Comparison of ENCODE assay signal across 15 cellular contexts in genomic region chr3:31748281-31749245, GRCh38.
"Had no signal": no experiment of that assay in that cellular context is flagged by ENCODE, and none has a peak within 500 bp of the region (broad histone marks: within the 10 kb centered on the region; RNA-seq: fewer than 3 reads in every experiment).

No MANE protein-coding gene starts in this region.

- H3K27me3 ChIP-seq: body of pancreas, colonic mucosa, esophagus muscularis mucosa, right lobe of liver had no signal

- H3K4me3 ChIP-seq: body of pancreas, colonic mucosa, esophagus muscularis mucosa, right lobe of liver had no signal

- ATAC-seq: activated T-cell treated with anti-CD3 and anti-CD28 coated beads, Interleukin-2, amount 50 U/mL, for 72 hours; body of pancreas; right lobe of liver had no signal

- H3K9me3 ChIP-seq: body of pancreas, colonic mucosa, esophagus muscularis mucosa, right lobe of liver had no signal

- H3K27ac Mint-ChIP-seq: activated CD4-positive, alpha-beta T cell treated with anti-CD3 and anti-CD28 coated beads, Interleukin-2, amount 10 ng/mL, durations not matched to agents 7 days and 5 days; activated naive CD8-positive, alpha-beta T cell; activated T-cell treated with anti-CD3 and anti-CD28 coated beads, Interleukin-2, amount 50 U/mL, for 72 hours; stimulated activated naive CD8-positive, alpha-beta T cell treated with anti-CD3 and anti-CD28 coated beads, Interleukin-15, Interleukin-2, amounts not matched to agents 100 ng/mL and 50 ng/mL, for 24 hours had no signal

- H3K4me3 Mint-ChIP-seq: activated CD4-positive, alpha-beta T cell treated with anti-CD3 and anti-CD28 coated beads, Interleukin-2, amount 10 ng/mL, durations not matched to agents 7 days and 5 days; activated naive CD8-positive, alpha-beta T cell; activated T-cell treated with anti-CD3 and anti-CD28 coated beads, Interleukin-2, amount 50 U/mL, for 72 hours; nephron; stimulated activated naive CD8-positive, alpha-beta T cell treated with anti-CD3 and anti-CD28 coated beads, Interleukin-15, Interleukin-2, amounts not matched to agents 100 ng/mL and 50 ng/mL, for 24 hours had no signal

- H3K9me3 Mint-ChIP-seq: activated T-cell treated with anti-CD3 and anti-CD28 coated beads, Interleukin-2, amount 50 U/mL, for 72 hours; nephron; stimulated activated naive CD8-positive, alpha-beta T cell treated with anti-CD3 and anti-CD28 coated beads, Interleukin-15, Interleukin-2, amounts not matched to agents 100 ng/mL and 50 ng/mL, for 24 hours had no signal

- H3K36me3 ChIP-seq: colonic mucosa, esophagus muscularis mucosa, right lobe of liver had no signal

- H3K27me3 Mint-ChIP-seq: activated CD4-positive, alpha-beta T cell treated with anti-CD3 and anti-CD28 coated beads, Interleukin-2, amount 10 ng/mL, durations not matched to agents 7 days and 5 days had no signal

- FAIRE-seq: urothelium cell line had no signal

- DNase-seq: activated CD4-positive, alpha-beta T cell treated with anti-CD3 and anti-CD28 coated beads, Interleukin-2, amount 10 ng/mL, durations not matched to agents 7 days and 5 days; activated CD8-positive, alpha-beta memory T cell treated with anti-CD3 and anti-CD28 coated beads, Interleukin-2, amount 50 U/mL, for 48 hours; activated gamma-delta T cell treated with Interleukin-2 at 50 U/mL for 16 hours; activated T-cell treated with anti-CD3 and anti-CD28 coated beads, Interleukin-2, amount 50 U/mL, for 72 hours; amygdala; body of pancreas; central memory CD4-positive, alpha-beta T cell; colonic mucosa; occipital lobe; right lobe of liver had no signal

- H3K4me1 Mint-ChIP-seq: activated CD4-positive, alpha-beta T cell treated with anti-CD3 and anti-CD28 coated beads, Interleukin-2, amount 10 ng/mL, durations not matched to agents 7 days and 5 days had no signal

- H3K4me1 ChIP-seq: body of pancreas, colonic mucosa, right lobe of liver had no signal

- H3K27ac ChIP-seq: body of pancreas, colonic mucosa, esophagus muscularis mucosa, right lobe of liver had no signal
